Comparison of ENCODE assay signal across 14 cellular contexts in genomic region chr7:11749629-11750028, GRCh38.
A peak's percentile ranks its signal among the peaks of the same experiment; 100 is the strongest.
DNase-seq lines count a peak whose midpoint lies in the region; ATAC-seq, FAIRE-seq and TF ChIP-seq lines count a peak whose summit lies in the region.
"Had no signal": no experiment of that assay in that cellular context is flagged by ENCODE, and none has a peak within 500 bp of the region (broad histone marks: within the 10 kb centered on the region; RNA-seq: fewer than 3 reads in every experiment).

No MANE protein-coding gene starts in this region.

- peaks cover 4% of the 10 kb centered on the region for H3K36me3 Mint-ChIP-seq in glutamatergic neuron (ENCODE audit: unreplicated experiment)

- H3K4me1 ChIP-seq in A549 (peaks cover 40% of the 10 kb centered on the region), Panc1 (ENCODE audit: control insufficient read depth, insufficient read depth, low read length) (peaks cover 47% of the 10 kb centered on the region)

- peaks cover 46% of the 10 kb centered on the region for H3K4me1 Mint-ChIP-seq in glutamatergic neuron (ENCODE audit: low read depth, unreplicated experiment)
- H3K4me1 Mint-ChIP-seq: H9 had no signal

- no peaks in the 10 kb centered on the region; the same call in 1 of the 2 replicates for H3K36me3 ChIP-seq in Panc1 (ENCODE audit: control insufficient read depth, insufficient read depth, low read length)

- peaks cover 3% of the 10 kb centered on the region for H3K27me3 Mint-ChIP-seq in glutamatergic neuron (ENCODE audit: unreplicated experiment)

- H3K9me3 ChIP-seq in A549 (no peaks in the 10 kb centered on the region), Panc1 (ENCODE audit: control insufficient read depth, insufficient read depth, low read depth, low read length) (peaks cover 10% of the 10 kb centered on the region; the same call in 1 of the 2 replicates)

- H3K4me3 Mint-ChIP-seq in glutamatergic neuron (ENCODE audit: unreplicated experiment) = peak overlapping the region; percentile 48
- H3K4me3 Mint-ChIP-seq: H9 had no signal

- no TSS peak for BruUV-seq in Panc1 (replicated peaks; lab: Mats Ljungman, UMichigan)

- DNase-seq in A549 (ENCODE audit: low read depth in 1 of 2, low spot score in 1 of 2) (no peak), H4 (ENCODE audit: low spot score) (peak; percentile 41), Panc1 (ENCODE audit: low read depth, low spot score) (no peak), glutamatergic neuron (no peak), 8988T (no peak), NCI-H1436 treated with DMSO at 0.1 percent for 48 hours (lab: John Stamatoyannopoulos, UW) (no peak)
- no peak for DNase-seq in stimulated activated CD4-positive, alpha-beta T cell treated with anti-CD3 and anti-CD28 coated beads, Interleukin-15, amount 100 ng/mL, for 24 hours
- DNase-seq: C1 segment of cervical spinal cord, DMS 273 treated with DMSO at 0.1 percent for 48 hours, H9, NCI-H1105 treated with DMSO at 0.1 percent for 48 hours, NCI-H187 treated with DMSO at 0.1 percent for 48 hours had no signal

- POLR2A ChIA-PET in A549 (lab: Yijun Ruan, JAX) = no interaction called here
- POLR2A ChIA-PET in Panc1 (lab: Charles Lee) = interaction anchor here (0.7 kb wide), 2 partner anchors 57 to 79 kb away, joined by 10 to 19 read pairs; no protein-coding TSS in a partner anchor

- CTCF ChIA-PET in A549 (lab: Yijun Ruan, JAX) (interaction anchor here (1.2 kb wide), 1 partner anchor 43 kb away, joined by 4 read pairs; no protein-coding TSS in a partner anchor), Panc1 (lab: Charles Lee) (no interaction called here)

- TF ChIP-seq RAD21 in A549 (conservative IDR thresholded peaks at IDR 0.05 in 1 of 2, IDR thresholded peaks at IDR 0.05 in 1 of 2) = no peak

- WGBS in A549 (ENCODE audit: missing lambda C conversion rate) = 69% methylated on average over 4 of the region's 4 CpGs

- TF ChIP-seq POLR2A in A549 (IDR thresholded peaks at IDR 0.05; ENCODE audit: low read length) = no peak

- in situ Hi-C loops in Panc1 (cut with HindIII; ENCODE audit: low pct_unique_long_range_greater_than_20kb, low sequenced_read_pairs) = no loop called here

- TF ChIP-seq EP300 in A549 (IDR thresholded peaks at IDR 0.05) = no peak

- H3K4me2 ChIP-seq in A549 = peak overlapping the region; percentile 66

- H3K27ac Mint-ChIP-seq in glutamatergic neuron (ENCODE audit: unreplicated experiment) = peak overlapping the region; percentile 90
- H3K27ac Mint-ChIP-seq: H9 had no signal

- H3K4me3 ChIP-seq in A549 = no peak overlapping the region
- H3K4me3 ChIP-seq in Panc1 (ENCODE audit: low read depth in 2 of 2, low read length in 2 of 2) = no peak overlapping the region

- H3K27me3 ChIP-seq in Panc1 (ENCODE audit: control insufficient read depth, insufficient read depth, low read length) = no peaks in the 10 kb centered on the region

- peaks cover 11% of the 10 kb centered on the region for H3K9me3 Mint-ChIP-seq in glutamatergic neuron (ENCODE audit: unreplicated experiment)

- H3K27ac ChIP-seq in A549 (peak overlapping the region; percentile 33 to 77), Panc1 (ENCODE audit: low read length) (peak overlapping the region; percentile 95)
- H3K27ac ChIP-seq: RWPE1 had no signal

- intact Hi-C loops in Panc1 (cut with micrococcal nuclease; ENCODE audit: unreplicated experiment) = no loop called here

- FAIRE-seq in A549 (lab: Jason Lieb, UNC) = no peak

- TF ChIP-seq CTCF in A549 (IDR thresholded peaks at IDR 0.05) (no peak), Panc1 (IDR thresholded peaks at IDR 0.05) (no peak), glutamatergic neuron (IDR thresholded peaks at IDR 0.05; ENCODE audit: partially characterized antibody, unreplicated experiment) (no peak)

- no peak for ATAC-seq in A549
- peak; percentile 67 for ATAC-seq in Panc1
- ATAC-seq in GM18870 (IDR thresholded peaks at IDR 0.05; ENCODE audit: unreplicated experiment) = no peak

TF ChIP-seq in A549, 52 proteins besides CTCF, POLR2A, EP300 and RAD21:
- TF ChIP-seq TFCP2L1 (CRISPR knock-in tag; IDR thresholded peaks at IDR 0.05) = no peak
- no peak for TF ChIP-seq HEYL (CRISPR knock-in tag; IDR thresholded peaks at IDR 0.05)
- TF ChIP-seq E2F6 (IDR thresholded peaks at IDR 0.05; ENCODE audit: borderline replicate concordance, low read depth) = no peak
- no peak for TF ChIP-seq PHF8 (IDR thresholded peaks at IDR 0.05; ENCODE audit: borderline replicate concordance, low read depth)
- no peak for TF ChIP-seq RCOR1 (IDR thresholded peaks at IDR 0.05; ENCODE audit: low read depth, low read length)
- no peak for TF ChIP-seq ZC3H11A (IDR thresholded peaks at IDR 0.05)
- TF ChIP-seq, protein P1, sequence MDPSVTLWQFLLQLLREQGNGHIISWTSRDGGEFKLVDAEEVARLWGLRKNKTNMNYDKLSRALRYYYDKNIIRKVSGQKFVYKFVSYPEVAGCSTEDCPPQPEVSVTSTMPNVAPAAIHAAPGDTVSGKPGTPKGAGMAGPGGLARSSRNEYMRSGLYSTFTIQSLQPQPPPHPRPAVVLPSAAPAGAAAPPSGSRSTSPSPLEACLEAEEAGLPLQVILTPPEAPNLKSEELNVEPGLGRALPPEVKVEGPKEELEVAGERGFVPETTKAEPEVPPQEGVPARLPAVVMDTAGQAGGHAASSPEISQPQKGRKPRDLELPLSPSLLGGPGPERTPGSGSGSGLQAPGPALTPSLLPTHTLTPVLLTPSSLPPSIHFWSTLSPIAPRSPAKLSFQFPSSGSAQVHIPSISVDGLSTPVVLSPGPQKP (IDR thresholded peaks at IDR 0.05; ENCODE audit: low read depth, low read length) = no peak
- TF ChIP-seq HOXA7 (CRISPR knock-in tag; IDR thresholded peaks at IDR 0.05) = no peak
